ENCODE assay signal across 32 cellular contexts in genomic region chr1:55156608-55157007, GRCh38.
"Had no signal": no experiment of that assay in that cellular context is flagged by ENCODE, and none has a peak within 500 bp of the region (broad histone marks: within the 10 kb centered on the region; RNA-seq: fewer than 3 reads in every experiment).

No MANE protein-coding gene starts in this region.

- H3K9me3 ChIP-seq: adrenal gland, pancreas, prostate gland, sigmoid colon, tibial nerve had no signal

- H3K4me1 Mint-ChIP-seq: mesothelial cell of epicardium had no signal

- H3K4me3 ChIP-seq: adrenal gland, cardiac muscle cell, coronary artery, dorsolateral prefrontal cortex, pancreas, prostate gland, sigmoid colon, tibial nerve had no signal

- H3K27me3 ChIP-seq: adrenal gland, cardiac muscle cell, dorsolateral prefrontal cortex, pancreas, sigmoid colon, tibial nerve had no signal

- ATAC-seq: activated CD4-positive, CD25-positive, alpha-beta regulatory T cell treated with anti-CD3 and anti-CD28 coated beads, Interleukin-2, amount 50 U/mL, for 24 hours; effector memory CD8-positive, alpha-beta T cell; pancreas; T-helper 17 cell had no signal

- H3K9me3 Mint-ChIP-seq: brain; effector memory CD8-positive, alpha-beta T cell; mesothelial cell of epicardium; naive B cell; neural crest cell had no signal

- H3K27me3 Mint-ChIP-seq: brain; effector memory CD8-positive, alpha-beta T cell; naive B cell; T-helper 17 cell had no signal

- H3K4me1 ChIP-seq: adrenal gland, pancreas, prostate gland had no signal

- DNase-seq: activated CD4-positive, alpha-beta T cell treated with anti-CD3 and anti-CD28 coated beads for 48 hours; activated CD4-positive, alpha-beta T cell treated with anti-CD3 and anti-CD28 coated beads, Interleukin-2, amount 50 U/mL, for 48 hours; activated CD8-positive, alpha-beta memory T cell treated with anti-CD3 and anti-CD28 coated beads, Interleukin-2, amount 50 U/mL, for 48 hours; activated effector memory CD4-positive, alpha-beta T cell treated with Interleukin-2 at 50 U/mL for 16 hours; activated naive CD4-positive, alpha-beta T cell treated with anti-CD3 and anti-CD28 coated beads, Interleukin-2, amount 50 U/mL, for 16 hours; adrenal gland; aorta; dorsolateral prefrontal cortex; effector memory CD8-positive, alpha-beta T cell; foreskin fibroblast; head of caudate nucleus; hippocampal formation; naive B cell; nucleus accumbens; pancreas; sigmoid colon; small intestine; stimulated activated CD4-positive, alpha-beta T cell treated with anti-CD3 and anti-CD28 coated beads, Interleukin-4, amount 100 ng/mL, for 4 hours; stimulated activated CD8-positive, alpha-beta memory T cell treated with anti-CD3 and anti-CD28 coated beads, Interleukin-4, amount 100 ng/mL, for 48 hours; stimulated activated naive CD4-positive, alpha-beta T cell treated with Interleukin-2 at 50 U/mL for 16 hours; SW 1271; T-helper 17 cell; T1000; WERI-Rb-1 had no signal

- H3K27ac ChIP-seq: adrenal gland, cardiac muscle cell, coronary artery, pancreas, prostate gland, sigmoid colon, tibial nerve, WERI-Rb-1 had no signal

- H3K4me3 Mint-ChIP-seq: brain; effector memory CD8-positive, alpha-beta T cell; mesothelial cell of epicardium; naive B cell; neural crest cell; T-helper 17 cell had no signal

- H3K27ac Mint-ChIP-seq: brain; effector memory CD8-positive, alpha-beta T cell; mesothelial cell of epicardium; T-helper 17 cell had no signal
